In genomic region chr13:48072787-48073186, GRCh38 we compare ENCODE assay signal across 18 cellular contexts.
"Had no signal": no experiment of that assay in that cellular context is flagged by ENCODE, and none has a peak within 500 bp of the region (broad histone marks: within the 10 kb centered on the region; RNA-seq: fewer than 3 reads in every experiment).

No MANE protein-coding gene starts in this region.

- H3K4me3 Mint-ChIP-seq: activated CD4-positive, alpha-beta T cell treated with anti-CD3 and anti-CD28 coated beads, Interleukin-2, amount 10 ng/mL, durations not matched to agents 24 days and 14 days; activated naive CD8-positive, alpha-beta T cell had no signal

- DNase-seq: activated CD4-positive, alpha-beta T cell treated with anti-CD3 and anti-CD28 coated beads, Interleukin-2, amount 10 ng/mL, durations not matched to agents 24 days and 14 days; activated T-cell treated with anti-CD3 and anti-CD28 coated beads, Interleukin-2, amount 50 U/mL, for 1 hour; dermis blood vessel endothelial cell; effector memory CD4-positive, alpha-beta T cell; foreskin fibroblast; head of caudate nucleus; kidney; occipital lobe; posterior cingulate gyrus; spleen; stimulated activated naive CD4-positive, alpha-beta T cell; T1000; upper lobe of right lung had no signal

- FAIRE-seq: kidney had no signal

- H3K27me3 Mint-ChIP-seq: activated CD4-positive, alpha-beta T cell treated with anti-CD3 and anti-CD28 coated beads, Interleukin-2, amount 10 ng/mL, durations not matched to agents 24 days and 14 days; activated naive CD8-positive, alpha-beta T cell had no signal

- H3K4me1 ChIP-seq: spleen, upper lobe of right lung had no signal

- H3K4me3 ChIP-seq: cardiac muscle cell, lung, spleen, upper lobe of right lung had no signal

- H3K27ac ChIP-seq: cardiac muscle cell, spleen, upper lobe of right lung had no signal

- ATAC-seq: left lobe of liver, upper lobe of right lung had no signal

- H3K27me3 ChIP-seq: cardiac muscle cell, spleen, upper lobe of right lung had no signal

- H3K27ac Mint-ChIP-seq: activated CD4-positive, alpha-beta T cell treated with anti-CD3 and anti-CD28 coated beads, Interleukin-2, amount 10 ng/mL, durations not matched to agents 24 days and 14 days; activated naive CD8-positive, alpha-beta T cell; activated T-helper 2 cell treated with anti-CD3 and anti-CD28 coated beads, Interferon-gamma antibody, Interleukin-2, Interleukin-4, amounts not matched to agents 10 μg/mL and 5 μg/mL and 100 μg/mL, durations not matched to agents 14 hours and 24 hours and 36 hours had no signal
